ENCODE assay signal across 27 cellular contexts in genomic region chr11:120853435-120853834, GRCh38.
"Had no signal": no experiment of that assay in that cellular context is flagged by ENCODE, and none has a peak within 500 bp of the region (broad histone marks: within the 10 kb centered on the region; RNA-seq: fewer than 3 reads in every experiment).

No MANE protein-coding gene starts in this region.

- FAIRE-seq: small intestine, urothelium cell line had no signal

- H3K4me3 ChIP-seq: ovary, psoas muscle, right lobe of liver, sigmoid colon, stomach, thoracic aorta, thyroid gland, tibial nerve, upper lobe of left lung, vagina had no signal

- H3K9ac ChIP-seq: parathyroid adenoma had no signal

- DNase-seq: nephron progenitor cell; nucleus accumbens; ovary; posterior cingulate gyrus; psoas muscle; right cardiac atrium; right lobe of liver; sigmoid colon; small intestine; stimulated activated CD4-positive, alpha-beta T cell treated with anti-CD3 and anti-CD28 coated beads, Interleukin-15, amount 100 ng/mL, for 24 hours; stimulated activated CD4-positive, alpha-beta T cell treated with anti-CD3 and anti-CD28 coated beads, Interleukin-2, amount 100 ng/mL, for 24 hours; stimulated activated CD4-positive, alpha-beta T cell treated with anti-CD3 and anti-CD28 coated beads, Interleukin-2, amount 100 ng/mL, for 48 hours; stimulated activated CD4-positive, alpha-beta T cell treated with anti-CD3 and anti-CD28 coated beads, Interleukin-4, amount 100 ng/mL, for 24 hours; stimulated activated naive B cell treated with anti-CD40 and anti-IgM and Interleukin-4, amounts not matched to agents 10 μg/mL and 1 μg/mL and 100 μg/mL, for 72 hours; stimulated activated naive CD4-positive, alpha-beta T cell treated with Interleukin-2 at 50 U/mL for 16 hours; stomach; thyroid gland; trophoblast cell; upper lobe of left lung had no signal

- H3K79me2 ChIP-seq: parathyroid adenoma had no signal

- H3K36me3 ChIP-seq: neutrophil, ovary, right lobe of liver, sigmoid colon, stomach, thoracic aorta, thyroid gland, tibial nerve, upper lobe of left lung, vagina had no signal

- H3K9me3 ChIP-seq: neutrophil, ovary, psoas muscle, right lobe of liver, sigmoid colon, stomach, thoracic aorta, thyroid gland, tibial nerve, upper lobe of left lung, vagina had no signal

- H3K4me1 ChIP-seq: parathyroid adenoma, psoas muscle, right lobe of liver, sigmoid colon, stomach, thyroid gland, tibial nerve, upper lobe of left lung, vagina had no signal

- H3K27ac ChIP-seq: neutrophil, ovary, parathyroid adenoma, psoas muscle, right lobe of liver, sigmoid colon, stomach, thoracic aorta, thyroid gland, tibial nerve, upper lobe of left lung, vagina had no signal

- H3K27me3 ChIP-seq: ovary, right lobe of liver, thyroid gland, tibial nerve, upper lobe of left lung, vagina had no signal

- ATAC-seq: natural killer cell treated with Interleukin-12 subunit alpha and Interleukin-12 subunit beta and Interleukin-15 and Interleukin-18, amount 100 ng/mL, for 72 hours; psoas muscle; right cardiac atrium; right lobe of liver; stimulated activated effector memory CD8-positive, alpha-beta T cell treated with anti-CD3 and anti-CD28 coated beads, Interleukin-12 subunit alpha, Interleukin-12 subunit beta, amount 100 ng/mL, for 72 hours; stimulated activated naive B cell treated with anti-CD40 and anti-IgM and Interleukin-4, amounts not matched to agents 10 μg/mL and 1 μg/mL and 100 μg/mL, for 72 hours had no signal

- H2AFZ ChIP-seq: parathyroid adenoma had no signal
